Comparison of ENCODE assay signal across 15 cellular contexts in genomic region chrX:24308803-24309202, GRCh38. TPM values are rescaled to one million over a fixed set of nuclear protein-coding genes. Genes with fewer than 3 reads are reported as not detected.
"Had no signal": no experiment of that assay in that cellular context is flagged by ENCODE, and none has a peak within 500 bp of the region (broad histone marks: within the 10 kb centered on the region; RNA-seq: fewer than 3 reads in every experiment).

No MANE protein-coding gene starts in this region.

RNA-seq across cellular contexts. Expression of gene SUPT20HL2, which starts 5.1 kb away (rescaled TPM):
- total RNA-seq: esophagus mucosa; fibroblast of lung; gastrocnemius medialis; heart right ventricle; left lobe of liver; lower leg skin; mammary epithelial cell; mesenteric fat pad; mononuclear cell; naive thymus-derived CD4-positive, alpha-beta T cell; neural crest cell; right atrium auricular region; temporal lobe; upper lobe of left lung had no signal
- polyA plus RNA-seq: fibroblast of lung; heart right ventricle; mammary epithelial cell; naive thymus-derived CD4-positive, alpha-beta T cell; sigmoid colon had no signal

RNA-seq across cellular contexts. Expression of gene SUPT20HL1, which starts 51.6 kb away (rescaled TPM):
- total RNA-seq: esophagus mucosa; fibroblast of lung; gastrocnemius medialis; left lobe of liver; lower leg skin; mammary epithelial cell; mesenteric fat pad; mononuclear cell; naive thymus-derived CD4-positive, alpha-beta T cell; neural crest cell; right atrium auricular region; temporal lobe; upper lobe of left lung had no signal
- polyA plus RNA-seq: fibroblast of lung; heart right ventricle; mammary epithelial cell; naive thymus-derived CD4-positive, alpha-beta T cell; sigmoid colon had no signal
